In the genomic region with DNA sequence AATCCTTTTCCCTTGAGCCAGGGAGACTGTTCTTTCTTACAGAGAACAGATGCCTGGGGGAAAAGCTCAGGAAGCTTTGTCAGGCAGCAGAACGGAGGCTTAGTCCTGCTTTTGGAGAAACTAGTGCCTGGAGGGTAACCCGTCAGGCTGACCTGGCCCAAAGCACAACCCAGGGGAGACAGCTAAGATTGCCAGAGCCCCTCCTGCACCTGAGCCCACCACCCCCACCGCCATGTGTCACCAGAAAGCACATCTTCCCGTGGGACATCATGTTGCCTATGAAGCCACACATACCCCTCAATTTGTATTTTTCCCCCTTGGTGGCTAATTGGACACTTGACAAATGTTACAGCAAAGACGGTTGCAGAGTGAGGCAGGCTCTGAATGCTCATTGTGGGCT, we compare ENCODE assay signal across 20 cellular contexts.
"Had no signal": no experiment of that assay in that cellular context is flagged by ENCODE, and none has a peak within 500 bp of the region (broad histone marks: within the 10 kb centered on the region; RNA-seq: fewer than 3 reads in every experiment).

No MANE protein-coding gene starts in this region.

- H3K27ac Mint-ChIP-seq: activated naive CD8-positive, alpha-beta T cell; activated T-helper 17 cell treated with anti-CD3 and anti-CD28 coated beads, Interleukin-2, amount 50 U/mL, for 72 hours; immature natural killer cell had no signal

- H3K36me3 ChIP-seq: thyroid gland had no signal

- H3K27ac ChIP-seq: left lung, prostate gland, thyroid gland, upper lobe of right lung, WERI-Rb-1 had no signal

- H3K27me3 Mint-ChIP-seq: activated naive CD8-positive, alpha-beta T cell; activated T-helper 17 cell treated with anti-CD3 and anti-CD28 coated beads, Interleukin-2, amount 50 U/mL, for 72 hours; naive thymus-derived CD4-positive, alpha-beta T cell had no signal

- H3K9me3 Mint-ChIP-seq: activated T-helper 17 cell treated with anti-CD3 and anti-CD28 coated beads, Interleukin-2, amount 50 U/mL, for 72 hours; immature natural killer cell had no signal

- DNase-seq: activated CD4-positive, CD25-positive, alpha-beta regulatory T cell treated with anti-CD3 and anti-CD28 coated beads, Interleukin-2, amount 50 U/mL, for 72 hours; activated T-cell treated with anti-CD3 and anti-CD28 coated beads, Interleukin-2, amount 50 U/mL, for 1 hour; cerebellar nuclear complex; cortex of kidney; immature natural killer cell; kidney glomerular epithelial cell; left lung; naive thymus-derived CD4-positive, alpha-beta T cell; spleen; stimulated activated CD4-positive, alpha-beta T cell treated with anti-CD3 and anti-CD28 coated beads, Interleukin-4, amount 100 ng/mL, for 1 hour; stimulated activated naive CD4-positive, alpha-beta T cell treated with Interleukin-2 at 50 U/mL for 16 hours; T-helper 1 cell; thyroid gland; WERI-Rb-1 had no signal

- H3K9me3 ChIP-seq: adrenal gland, left lung, prostate gland, spleen, thyroid gland, upper lobe of right lung had no signal

- H3K27me3 ChIP-seq: adrenal gland, left lung, spleen, thyroid gland, upper lobe of right lung had no signal

- H3K4me3 ChIP-seq: adrenal gland, left lung, lung, prostate gland, spleen, thyroid gland, upper lobe of right lung had no signal

- H3K4me3 Mint-ChIP-seq: activated naive CD8-positive, alpha-beta T cell; activated T-helper 17 cell treated with anti-CD3 and anti-CD28 coated beads, Interleukin-2, amount 50 U/mL, for 72 hours; immature natural killer cell; naive thymus-derived CD4-positive, alpha-beta T cell had no signal

- H3K4me1 ChIP-seq: left lung, prostate gland, thyroid gland had no signal
